ENCODE assay signal across 28 cellular contexts in the genomic region with DNA sequence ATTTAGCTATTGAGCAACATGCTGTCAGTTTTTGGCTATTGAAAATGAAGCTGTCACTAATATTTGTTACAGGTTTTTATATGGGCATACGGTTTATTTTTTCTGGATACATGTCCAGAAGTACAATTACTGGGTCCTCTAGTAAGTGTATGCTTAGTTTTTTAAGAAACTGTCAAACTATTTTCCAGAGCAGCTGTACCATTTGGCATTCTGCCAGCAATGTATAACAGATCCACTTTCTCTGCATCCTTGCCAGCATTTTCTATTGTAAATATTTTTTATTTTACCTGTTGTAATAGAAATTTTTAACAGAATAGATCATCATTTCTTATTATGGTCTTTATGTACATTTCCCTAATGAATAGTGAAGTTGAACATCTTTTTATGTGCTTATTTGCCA.
"Had no signal": no experiment of that assay in that cellular context is flagged by ENCODE, and none has a peak within 500 bp of the region (broad histone marks: within the 10 kb centered on the region; RNA-seq: fewer than 3 reads in every experiment).

No MANE protein-coding gene starts in this region.

- H3K4me3 ChIP-seq: left lung, lower lobe of right lung, pancreas, prostate gland, skin epidermis, stomach, testis, thyroid gland, transverse colon, upper lobe of left lung, vagina had no signal

- H3K27ac ChIP-seq: left lung, lower lobe of right lung, pancreas, prostate gland, skin epidermis, stomach, testis, thyroid gland, transverse colon, upper lobe of left lung, vagina had no signal

- H3K36me3 ChIP-seq: left lung, lower lobe of right lung, pancreas, prostate gland, stomach, thyroid gland, transverse colon, upper lobe of left lung, vagina had no signal

- ATAC-seq: left colon; left lung; lower lobe of right lung; naive thymus-derived CD8-positive, alpha-beta T cell; pancreas; right cardiac atrium; sciatic nerve; stimulated activated naive B cell treated with anti-CD40 and anti-IgM and Interleukin-4, amounts not matched to agents 10 μg/mL and 1 μg/mL and 100 μg/mL, for 72 hours; stimulated activated naive CD8-positive, alpha-beta T cell treated with anti-CD3 and anti-CD28 coated beads, Interleukin-15, Interleukin-2, amounts not matched to agents 100 U/mL and 50 U/mL, for 24 hours had no signal

- H3K27me3 ChIP-seq: left lung, pancreas, stomach, testis, thyroid gland, transverse colon, upper lobe of left lung, vagina had no signal

- H3K4me1 ChIP-seq: left lung, lower lobe of right lung, pancreas, prostate gland, stomach, testis, thyroid gland, transverse colon, upper lobe of left lung, vagina had no signal

- DNase-seq: immature natural killer cell; kidney; left colon; left lung; lower lobe of right lung; mammary epithelial cell; mesenchymal stem cell; naive thymus-derived CD8-positive, alpha-beta T cell; nucleus accumbens; pancreas; posterior cingulate gyrus; retina; right cardiac atrium; stimulated activated CD4-positive, alpha-beta T cell treated with anti-CD3 and anti-CD28 coated beads, Interleukin-12 subunit alpha, Interleukin-12 subunit beta, amount 100 ng/mL, for 4 hours; stimulated activated CD4-positive, alpha-beta T cell treated with anti-CD3 and anti-CD28 coated beads, Interleukin-15, amount 100 ng/mL, for 24 hours; stimulated activated CD4-positive, alpha-beta T cell treated with anti-CD3 and anti-CD28 coated beads, Interleukin-2, amount 100 ng/mL, for 24 hours; stimulated activated CD4-positive, alpha-beta T cell treated with anti-CD3 and anti-CD28 coated beads, Interleukin-4, amount 100 ng/mL, for 1 hour; stimulated activated naive B cell treated with anti-CD40 and anti-IgM and Interleukin-4, amounts not matched to agents 10 μg/mL and 1 μg/mL and 100 μg/mL, for 72 hours; stimulated activated naive CD8-positive, alpha-beta T cell treated with anti-CD3 and anti-CD28 coated beads, Interleukin-15, Interleukin-2, amounts not matched to agents 100 U/mL and 50 U/mL, for 24 hours; stomach; testis; thyroid gland; transverse colon; upper lobe of left lung had no signal

- H3K9me3 ChIP-seq: left lung, lower lobe of right lung, pancreas, prostate gland, stomach, testis, thyroid gland, transverse colon, upper lobe of left lung, vagina had no signal
